ENCODE assay signal across 21 cellular contexts in the genomic region with DNA sequence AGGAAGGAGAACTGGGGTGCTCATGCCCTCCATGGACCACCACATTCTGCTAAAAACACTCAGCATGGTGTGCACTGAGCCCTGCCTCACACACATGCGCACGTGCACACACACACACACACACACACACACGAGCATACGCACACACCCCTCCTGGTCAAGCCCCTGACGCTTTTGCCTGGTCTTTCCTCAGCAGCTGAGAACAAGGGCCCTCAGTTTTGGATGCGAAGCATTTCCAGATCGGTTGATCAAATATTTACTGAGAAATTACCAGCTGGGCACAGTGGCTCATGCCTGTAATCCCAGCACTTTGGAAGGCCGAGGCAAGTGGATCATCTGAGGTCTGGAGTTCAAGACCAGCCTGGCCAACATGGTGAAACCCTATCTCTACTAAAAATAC. TPM values are rescaled to one million over a fixed set of nuclear protein-coding genes. Genes with fewer than 3 reads are reported as not detected.
DNase-seq lines count a peak whose midpoint lies in the region; ATAC-seq, FAIRE-seq and TF ChIP-seq lines count a peak whose summit lies in the region.
"Had no signal": no experiment of that assay in that cellular context is flagged by ENCODE, and none has a peak within 500 bp of the region (broad histone marks: within the 10 kb centered on the region; RNA-seq: fewer than 3 reads in every experiment).

No MANE protein-coding gene starts in this region.

- H3K14ac ChIP-seq in H1 (ENCODE audit: insufficient read length): no peak overlapping the region

- 88% methylated on average over 8 of the region's 8 CpGs; no CpG with 5 or more reads in 1 of the 2 experiments for WGBS in H1 (ENCODE audit: extremely low coverage in 1 of 2, insufficient coverage in 1 of 2, insufficient read length in 1 of 2, insufficient replicate concordance in 2 of 2, low coverage in 1 of 2, low lambda C conversion rate in 2 of 2, missing lambda C conversion rate in 1 of 2), 2 experiments
- 22 to 29% methylated on average over 8 of the region's 8 CpGs for WGBS in pancreas, 2 donors

- H2BK15ac ChIP-seq in H1 (ENCODE audit: low read length): no peak overlapping the region

- no peak overlapping the region for H4K5ac ChIP-seq in H1 (ENCODE audit: insufficient read length, low read depth, low read length)

- no peak overlapping the region for H3K4me3 Mint-ChIP-seq in activated naive CD4-positive, alpha-beta T cell treated with anti-CD3 and anti-CD28 coated beads, Interleukin-2, amount 50 U/mL, for 24 hours
- H3K4me3 Mint-ChIP-seq in nephron progenitor cell: no peak overlapping the region

- no peak overlapping the region for H2AFZ ChIP-seq in H1 (ENCODE audit: low read length)

- H3K4me3 ChIP-seq in H1 (ENCODE audit: extremely low read depth in 1 of 4, insufficient read depth in 2 of 4, low read depth in 3 of 4, low read length in 4 of 4) (no peak overlapping the region), pancreas (no peak overlapping the region)

- H3K4me2 ChIP-seq in H1 (ENCODE audit: insufficient read depth in 1 of 2, low read depth in 2 of 2, low read length in 2 of 2): no peak overlapping the region

- no peak overlapping the region for H2AK5ac ChIP-seq in H1 (ENCODE audit: low read depth, low read length)

- no peak for TF ChIP-seq RAD21 in H1 (IDR thresholded peaks at IDR 0.05 in 1 of 2, conservative IDR thresholded peaks at IDR 0.05 in 1 of 2; ENCODE audit: low read depth in 2 of 2, low read length in 2 of 2)

- CTCF ChIA-PET in H1 (lab: Charles Lee; ENCODE audit: partially characterized antibody): interaction anchor here (0.6 to 2.2 kb wide), 23 partner anchors 8 to 490 kb away, joined by 3 to 15 read pairs (median 3); no protein-coding TSS in a partner anchor

- peaks cover 3% of the 10 kb centered on the region for H3K36me3 Mint-ChIP-seq in activated naive CD4-positive, alpha-beta T cell treated with anti-CD3 and anti-CD28 coated beads, Interleukin-2, amount 50 U/mL, for 24 hours
- H3K36me3 Mint-ChIP-seq in nephron progenitor cell (ENCODE audit: low read depth): no peaks in the 10 kb centered on the region

- H3K23ac ChIP-seq in H1 (ENCODE audit: insufficient read length): no peak overlapping the region

- H3K27ac ChIP-seq in H1 (ENCODE audit: low read depth, low read length): no peak overlapping the region
- H3K27ac ChIP-seq in pancreas: no peak overlapping the region
- H3K27ac ChIP-seq: RWPE1 had no signal

- H3K9me3 ChIP-seq in H1 (ENCODE audit: insufficient read depth in 2 of 2, low read depth in 1 of 2, low read length in 1 of 2) (peaks cover 8 to 12% of the 10 kb centered on the region in 2 experiments; a peak in 3 of 4 replicates), pancreas (no peaks in the 10 kb centered on the region)
- H3K9me3 ChIP-seq: BE2C had no signal

- H3K23me2 ChIP-seq in H1 (ENCODE audit: low read depth, low read length): no peaks in the 10 kb centered on the region

- H3K27me3 ChIP-seq in H1 (replicated peaks in 1 of 4; ENCODE audit: control insufficient read depth in 3 of 4, extremely low read depth in 1 of 4, insufficient read depth in 3 of 4, low read length in 3 of 4) (no peaks in the 10 kb centered on the region), pancreas (no peaks in the 10 kb centered on the region)
- H3K27me3 ChIP-seq: BE2C had no signal

- H2BK120ac ChIP-seq in H1 (replicated peaks; ENCODE audit: low read depth, low read length): no peak overlapping the region

- peak; percentile 63 to 92 (median 81) for ATAC-seq in pancreas
- ATAC-seq: SK-N-SH treated with all-trans-retinoic acid at 6 μM for 48 hours had no signal

- H2BK20ac ChIP-seq in H1 (ENCODE audit: low read length): no peak overlapping the region

- H3K4me1 ChIP-seq in H1 (replicated peaks in 1 of 4; ENCODE audit: control insufficient read depth in 3 of 4, insufficient read depth in 4 of 4, low read length in 3 of 4): peaks cover 0 to 8% (median 6%) of the 10 kb centered on the region in 4 experiments; a peak in 6 of 7 replicates
- peaks cover 0 to 3% (median 0%) of the 10 kb centered on the region in 3 donors for H3K4me1 ChIP-seq in pancreas

- no peaks in the 10 kb centered on the region for H3K79me1 ChIP-seq in H1 (ENCODE audit: low read depth, low read length)

- H4K91ac ChIP-seq in H1 (replicated peaks; ENCODE audit: insufficient read length, low read length): no peak overlapping the region

- peaks cover 12% of the 10 kb centered on the region for H3K4me1 Mint-ChIP-seq in activated naive CD4-positive, alpha-beta T cell treated with anti-CD3 and anti-CD28 coated beads, Interleukin-2, amount 50 U/mL, for 24 hours
- peaks cover 15% of the 10 kb centered on the region for H3K4me1 Mint-ChIP-seq in nephron progenitor cell

- intact Hi-C loops in pancreas (cut with DNase I): no loop called here

- FAIRE-seq in H1 (lab: Jason Lieb, UNC) (no peak), pancreas (lab: Jason Lieb, UNC) (no peak)
- FAIRE-seq: GM19239, H54 had no signal

- H4K20me1 ChIP-seq in H1 (replicated peaks in 1 of 2; ENCODE audit: control insufficient read depth in 1 of 2, insufficient read depth in 2 of 2, low read length in 2 of 2): no peaks in the 10 kb centered on the region

- DNase-seq in activated naive CD4-positive, alpha-beta T cell (lab: John Stamatoyannopoulos, UW): no peak
- DNase-seq in NCI-H69 (lab: John Stamatoyannopoulos, UW) (peak; percentile 44), H1 (ENCODE audit: low read depth in 1 of 2, low spot score in 2 of 2) (no peak), pancreas (peak in 3 of 6 donors; percentile 33 to 74 (median 64)), nephron progenitor cell (no peak), amniotic stem cell (lab: John Stamatoyannopoulos, UW) (no peak), HUDEP-2 (lab: John Stamatoyannopoulos, UW; ENCODE audit: unreplicated experiment in 76 of 76) (no peak)
- DNase-seq: EL, GF-D8, KBM-7, NCI-H1092 treated with DMSO at 0.1 percent for 48 hours, NCI-H1436 treated with DMSO at 0.1 percent for 48 hours, NCI-H2029 treated with DMSO at 0.1 percent for 48 hours, NCI-H226, NCI-H524 treated with DMSO at 0.1 percent for 48 hours had no signal

- no peak for TF ChIP-seq POLR2A in H1 (IDR thresholded peaks at IDR 0.05; ENCODE audit: control extremely low read depth in 1 of 2, low read depth in 2 of 2, low read length in 2 of 2)

- no peaks in the 10 kb centered on the region for H3K27me3 Mint-ChIP-seq in activated naive CD4-positive, alpha-beta T cell treated with anti-CD3 and anti-CD28 coated beads, Interleukin-2, amount 50 U/mL, for 24 hours
- H3K27me3 Mint-ChIP-seq in nephron progenitor cell (ENCODE audit: low read depth, poor library complexity): no peaks in the 10 kb centered on the region

- H2BK12ac ChIP-seq in H1 (ENCODE audit: low read depth, low read length): 0 out of 2 replicates have a peak overlapping the region, but pooled peaks have one; percentile 55

- H2BK5ac ChIP-seq in H1 (ENCODE audit: low read depth, low read length): no peak overlapping the region

- H3K18ac ChIP-seq in H1 (ENCODE audit: extremely low read depth, low read length): no peak overlapping the region

- H3K4ac ChIP-seq in H1 (replicated peaks; ENCODE audit: insufficient read length, low read depth, low read length): no peak overlapping the region

- H3K36me3 ChIP-seq in H1 (ENCODE audit: control insufficient read depth in 2 of 4, insufficient read depth in 4 of 4, low read length in 3 of 4): no peaks in the 10 kb centered on the region
- H3K36me3 ChIP-seq in pancreas: no peaks in the 10 kb centered on the region
- H3K36me3 ChIP-seq: BE2C had no signal

- no peak overlapping the region for H3K9ac ChIP-seq in H1 (replicated peaks in 1 of 4; ENCODE audit: extremely low read depth in 1 of 4, low read depth in 3 of 4, low read length in 3 of 4)

- POLR2A ChIA-PET in H1 (lab: Charles Lee; ENCODE audit: partially characterized antibody): interaction anchor here (1.2 to 1.3 kb wide), 2 partner anchors 53 to 78 kb away, joined by 3 to 4 read pairs; no protein-coding TSS in a partner anchor

- peaks cover 12% of the 10 kb centered on the region for H3K9me3 Mint-ChIP-seq in activated naive CD4-positive, alpha-beta T cell treated with anti-CD3 and anti-CD28 coated beads, Interleukin-2, amount 50 U/mL, for 24 hours
- H3K9me3 Mint-ChIP-seq in nephron progenitor cell: peaks cover 35% of the 10 kb centered on the region

- no peak overlapping the region for H4K8ac ChIP-seq in H1 (ENCODE audit: extremely low read depth, insufficient read depth, low read length)

- H3K79me2 ChIP-seq in H1 (ENCODE audit: control insufficient read depth in 1 of 2, insufficient read depth in 2 of 2, low read length in 2 of 2): no peaks in the 10 kb centered on the region

- H3K56ac ChIP-seq in H1 (replicated peaks; ENCODE audit: insufficient read length, low read depth, low read length): no peak overlapping the region

- H3K27ac Mint-ChIP-seq in activated naive CD4-positive, alpha-beta T cell treated with anti-CD3 and anti-CD28 coated beads, Interleukin-2, amount 50 U/mL, for 24 hours: peak overlapping the region; percentile 35
- no peak overlapping the region for H3K27ac Mint-ChIP-seq in nephron progenitor cell

- TF ChIP-seq CTCF in H1 (IDR thresholded peaks at IDR 0.05; ENCODE audit: control extremely low read depth in 1 of 3, insufficient read depth in 1 of 3, low read depth in 1 of 3, low read length in 3 of 3): no peak
- TF ChIP-seq CTCF in pancreas (IDR thresholded peaks at IDR 0.05): no peak
- no peak for TF ChIP-seq CTCF in nephron progenitor cell (IDR thresholded peaks at IDR 0.05)

- no peak for TF ChIP-seq EP300 in H1 (IDR thresholded peaks at IDR 0.05; ENCODE audit: borderline replicate concordance in 1 of 2, low read depth in 2 of 2, low read length in 2 of 2)

TF ChIP-seq in H1, 55 proteins besides CTCF, POLR2A, EP300 and RAD21 (continues in another document):
- TF ChIP-seq SP2 (IDR thresholded peaks at IDR 0.05; ENCODE audit: low read length) (no peak), KDM5A (IDR thresholded peaks at IDR 0.05; ENCODE audit: low read length) (no peak), SP1 (IDR thresholded peaks at IDR 0.05; ENCODE audit: low read depth, low read length) (no peak), KDM4A (IDR thresholded peaks at IDR 0.05; ENCODE audit: low read depth, low read length, severe bottlenecking) (no peak), BCL11A (IDR thresholded peaks at IDR 0.05; ENCODE audit: low read depth in 2 of 2, low read length in 2 of 2) (no peak), SIX5 (IDR thresholded peaks at IDR 0.05; ENCODE audit: low read depth, low read length) (no peak), HDAC6 (IDR thresholded peaks at IDR 0.05; ENCODE audit: low read depth, low read length) (no peak)

RNA-seq across cellular contexts. Expression of gene RAI1, which starts 20.1 kb away (rescaled TPM):
- total RNA-seq in H1 (2021; fragmentation: NEBNext Ultra II Directional; extraction: Animal tissue kit (Norgen Biotek cat#: 25700)): 0.80 and 1.2 TPM in 2 replicates
- polyA plus RNA-seq in H1 (2011; rRNA removed) (0.39 and 0.57 TPM in 2 replicates), pancreas (10 to 100 TPM; 21.1 to 23.9 TPM)
- polyA plus RNA-seq in H1 (2011; cell fraction: cytosol; rRNA removed): 0.45 TPM
- polyA plus RNA-seq in H1 (2011; cell fraction: nucleus; rRNA removed): 1.5 TPM
- polyA plus RNA-seq in H1 (2012, experiment 1 of 2): 0.89 to 1.6 TPM (median 1.1 TPM) in 4 replicates
- polyA plus RNA-seq in H1 (2012, experiment 2 of 2): 0.58 TPM
- 0.71 TPM for polyA plus RNA-seq in H1 (2013, experiment 1 of 2)
- 0.57 TPM for polyA plus RNA-seq in H1 (2013, experiment 2 of 2)
- 0.13 and 0.22 TPM in 2 replicates for polyA minus RNA-seq in H1 (2011; rRNA and poly(A)+ RNA removed)
- 0.73 TPM for polyA minus RNA-seq in H1 (2011; cell fraction: cytosol; rRNA and poly(A)+ RNA removed)
- polyA minus RNA-seq in H1 (2011; cell fraction: nucleus; rRNA and poly(A)+ RNA removed): 1.4 TPM
- total RNA-seq in pancreas: 10 to 100 TPM; 12.1 to 21.6 (median 13.5) TPM
